8 cellular contexts compared by ENCODE assay signal in the genomic region with DNA sequence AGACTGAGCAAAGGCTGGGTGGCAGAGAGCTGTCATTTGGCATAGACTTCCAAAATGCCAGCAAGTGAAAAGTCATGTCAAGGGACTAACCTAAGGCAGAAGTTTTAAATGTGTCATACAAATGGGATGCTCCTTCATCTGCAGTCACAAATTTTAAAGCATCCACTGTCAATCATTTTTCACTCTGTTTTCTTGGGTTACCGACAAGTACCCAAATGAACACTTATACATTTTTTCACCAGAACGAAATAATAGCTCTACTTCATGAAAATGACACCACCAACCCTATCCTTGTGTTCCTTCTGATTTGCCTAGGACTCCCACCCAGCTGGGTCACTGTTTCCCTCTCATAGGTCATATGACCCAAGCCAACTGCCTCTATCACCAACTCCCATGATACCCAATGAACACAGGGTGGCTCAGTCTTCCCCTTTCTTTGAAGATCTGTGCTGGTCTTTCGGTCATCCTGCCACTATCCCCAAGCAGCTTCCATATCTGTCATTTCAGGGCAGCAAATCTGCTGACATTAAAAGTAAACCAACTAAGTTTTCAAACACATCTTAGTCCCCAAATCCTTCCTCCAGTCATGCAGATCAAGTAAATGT. TPM values are rescaled to one million over a fixed set of nuclear protein-coding genes. Genes with fewer than 3 reads are reported as not detected.
DNase-seq lines count a peak whose midpoint lies in the region; ATAC-seq and TF ChIP-seq lines count a peak whose summit lies in the region.

No MANE protein-coding gene starts in this region.

- ATAC-seq in activated B cell treated with CpG ODN at 0.5 μM for 24 hours (ENCODE audit: low read depth) = no peak
- no peak for ATAC-seq in stimulated activated effector memory CD8-positive, alpha-beta T cell treated with anti-CD3 and anti-CD28 coated beads, Interleukin-12 subunit alpha, Interleukin-12 subunit beta, amount 100 ng/mL, for 72 hours

- no peak for DNase-seq in HEK293T (ENCODE audit: extremely low spot score)
- no peak for DNase-seq in activated B cell treated with CpG ODN at 0.5 μM for 24 hours
- DNase-seq in immature natural killer cell = no peak
- DNase-seq in stimulated activated effector memory CD8-positive, alpha-beta T cell treated with anti-CD3 and anti-CD28 coated beads, Interleukin-12 subunit alpha, Interleukin-12 subunit beta, amount 100 ng/mL, for 72 hours (ENCODE audit: low spot score in 2 of 2) = no peak
- no peak for DNase-seq in NCI-H1105 (lab: John Stamatoyannopoulos, UW)
- no peak for DNase-seq in SKM-1 treated with dmso at 0.1 percent for 144 hours (lab: John Stamatoyannopoulos, UW; ENCODE audit: unreplicated experiment)
- DNase-seq in T-helper 9 cell = no peak
- no peak for DNase-seq in HT-29 (ENCODE audit: low spot score)

- H3K4me1 Mint-ChIP-seq in activated B cell treated with CpG ODN at 0.5 μM for 24 hours (peaks cover 69% of the 10 kb centered on the region), immature natural killer cell (peaks cover 60 to 69% of the 10 kb centered on the region in 2 donors)
- peaks cover 33% of the 10 kb centered on the region for H3K4me1 Mint-ChIP-seq in stimulated activated effector memory CD8-positive, alpha-beta T cell treated with anti-CD3 and anti-CD28 coated beads, Interleukin-12 subunit alpha, Interleukin-12 subunit beta, amount 100 ng/mL, for 72 hours

- H3K4me3 Mint-ChIP-seq in activated B cell treated with CpG ODN at 0.5 μM for 24 hours (peak overlapping the region; percentile 52), immature natural killer cell (peak overlapping the region; percentile 74 to 88 (median 85))
- peak overlapping the region; percentile 32 for H3K4me3 Mint-ChIP-seq in stimulated activated effector memory CD8-positive, alpha-beta T cell treated with anti-CD3 and anti-CD28 coated beads, Interleukin-12 subunit alpha, Interleukin-12 subunit beta, amount 100 ng/mL, for 72 hours

- peak overlapping the region; percentile 92 for H3K27ac Mint-ChIP-seq in activated B cell treated with CpG ODN at 0.5 μM for 24 hours
- H3K27ac Mint-ChIP-seq in immature natural killer cell = peak overlapping the region; percentile 81 to 96 (median 92)
- H3K27ac Mint-ChIP-seq in stimulated activated effector memory CD8-positive, alpha-beta T cell treated with anti-CD3 and anti-CD28 coated beads, Interleukin-12 subunit alpha, Interleukin-12 subunit beta, amount 100 ng/mL, for 72 hours = peak overlapping the region; percentile 52

- peaks cover 12% of the 10 kb centered on the region for H3K36me3 Mint-ChIP-seq in activated B cell treated with CpG ODN at 0.5 μM for 24 hours (ENCODE audit: low read depth)
- peaks cover 4 to 24% (median 17%) of the 10 kb centered on the region in 3 donors for H3K36me3 Mint-ChIP-seq in immature natural killer cell
- peaks cover 7% of the 10 kb centered on the region for H3K36me3 Mint-ChIP-seq in stimulated activated effector memory CD8-positive, alpha-beta T cell treated with anti-CD3 and anti-CD28 coated beads, Interleukin-12 subunit alpha, Interleukin-12 subunit beta, amount 100 ng/mL, for 72 hours

- CTCF ChIA-PET in HEK293T (lab: Yijun Ruan, JAX) (interaction anchor here (0.7 kb wide), 1 partner anchor 1034 kb away, joined by 3 read pairs; no protein-coding TSS in a partner anchor), activated B cell treated with CpG ODN at 0.5 μM for 24 hours (lab: Charles Lee) (interaction anchor here (3.4 kb wide), 1 partner anchor 329 kb away, joined by 14 read pairs; no protein-coding TSS in a partner anchor)

- no peaks in the 10 kb centered on the region for H3K27me3 Mint-ChIP-seq in activated B cell treated with CpG ODN at 0.5 μM for 24 hours
- H3K27me3 Mint-ChIP-seq in immature natural killer cell (ENCODE audit: low read depth in 3 of 3) = peaks cover 0 to 2% (median 2%) of the 10 kb centered on the region in 3 donors

- intact Hi-C loops in activated B cell treated with CpG ODN at 0.5 μM for 24 hours (cut with micrococcal nuclease) = loop anchor here (1.0 to 5.0 kb wide), 2 partner anchors 11 to 208 kb away; no protein-coding TSS in a partner anchor

- H3K9me3 Mint-ChIP-seq in activated B cell treated with CpG ODN at 0.5 μM for 24 hours = no peaks in the 10 kb centered on the region
- H3K9me3 Mint-ChIP-seq in immature natural killer cell = no peaks in the 10 kb centered on the region
- H3K9me3 Mint-ChIP-seq in stimulated activated effector memory CD8-positive, alpha-beta T cell treated with anti-CD3 and anti-CD28 coated beads, Interleukin-12 subunit alpha, Interleukin-12 subunit beta, amount 100 ng/mL, for 72 hours = no peaks in the 10 kb centered on the region

- POLR2A ChIA-PET in HEK293T (lab: Yijun Ruan, JAX) (interaction anchor here (2.1 kb wide), 1 partner anchor 21 kb away, joined by 14 read pairs; the partner anchor contains the start of gene KLF7), activated B cell treated with CpG ODN at 0.5 μM for 24 hours (lab: Charles Lee) (interaction anchor here (1.1 to 4.8 kb wide), 8 partner anchors 9 to 481 kb away, joined by 3 to 202 read pairs (median 10); partner anchors contain the start of genes CREB1, KLF7 and METTL21A)

- no peak for TF ChIP-seq CTCF in activated B cell treated with CpG ODN at 0.5 μM for 24 hours (IDR thresholded peaks at IDR 0.05)

TF ChIP-seq in HEK293T, 16 proteins besides CTCF, POLR2A, EP300 and RAD21:
- TF ChIP-seq, protein P1, sequence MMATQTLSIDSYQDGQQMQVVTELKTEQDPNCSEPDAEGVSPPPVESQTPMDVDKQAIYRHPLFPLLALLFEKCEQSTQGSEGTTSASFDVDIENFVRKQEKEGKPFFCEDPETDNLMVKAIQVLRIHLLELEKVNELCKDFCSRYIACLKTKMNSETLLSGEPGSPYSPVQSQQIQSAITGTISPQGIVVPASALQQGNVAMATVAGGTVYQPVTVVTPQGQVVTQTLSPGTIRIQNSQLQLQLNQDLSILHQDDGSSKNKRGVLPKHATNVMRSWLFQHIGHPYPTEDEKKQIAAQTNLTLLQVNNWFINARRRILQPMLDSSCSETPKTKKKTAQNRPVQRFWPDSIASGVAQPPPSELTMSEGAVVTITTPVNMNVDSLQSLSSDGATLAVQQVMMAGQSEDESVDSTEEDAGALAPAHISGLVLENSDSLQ (IDR thresholded peaks at IDR 0.05) = peak; percentile 82
- TF ChIP-seq LEF1 (IDR thresholded peaks at IDR 0.05; ENCODE audit: borderline replicate concordance) (no peak), L3MBTL2 (conservative IDR thresholded peaks at IDR 0.05) (no peak), FOXK2 (IDR thresholded peaks at IDR 0.05) (no peak), BHLHE40 (IDR thresholded peaks at IDR 0.05; ENCODE audit: borderline replicate concordance) (no peak), SP1 (IDR thresholded peaks at IDR 0.05) (no peak)

RNA-seq across cellular contexts. Expression of gene KLF7, which starts 21.5 kb away (rescaled TPM):
- total RNA-seq in activated B cell treated with CpG ODN at 0.5 μM for 24 hours = 31.7 and 35.8 TPM in 2 replicates
- 10 to 100 TPM in 1 of 3 donors, 1 to 10 TPM in 2; 3.5 to 10.2 (median 6.7) TPM for polyA plus RNA-seq in immature natural killer cell
- total RNA-seq in HT-29 (2014; rRNA removed; shearing (Covaris generic)) = 0.03 TPM in 1 of 2 replicates, not detected in the other

Comparison
In these comparisons a context has a peak if more than half of its experiments do, and no peak if none do; other contexts are left out.
1. H3K4me3 Mint-ChIP-seq: peak in every context shown above with its lines; median percentile 85 in immature natural killer cell; 52 in activated B cell treated with CpG ODN at 0.5 μM for 24 hours; 32 in stimulated activated effector memory CD8-positive, alpha-beta T cell treated with anti-CD3 and anti-CD28 coated beads, Interleukin-12 subunit alpha, Interleukin-12 subunit beta, amount 100 ng/mL, for 72 hours.
2. RNA of gene KLF7, which starts 21.5 kb away (total RNA-seq): 31.7 to 35.8 TPM in activated B cell treated with CpG ODN at 0.5 μM for 24 hours; 0.03 TPM in HT-29; every median in the first group is over 10 times any median in the second.
3. Peak in every context shown above with its lines, with median percentiles within 50 percentile points of each other: H3K27ac Mint-ChIP-seq.